In the genomic region with DNA sequence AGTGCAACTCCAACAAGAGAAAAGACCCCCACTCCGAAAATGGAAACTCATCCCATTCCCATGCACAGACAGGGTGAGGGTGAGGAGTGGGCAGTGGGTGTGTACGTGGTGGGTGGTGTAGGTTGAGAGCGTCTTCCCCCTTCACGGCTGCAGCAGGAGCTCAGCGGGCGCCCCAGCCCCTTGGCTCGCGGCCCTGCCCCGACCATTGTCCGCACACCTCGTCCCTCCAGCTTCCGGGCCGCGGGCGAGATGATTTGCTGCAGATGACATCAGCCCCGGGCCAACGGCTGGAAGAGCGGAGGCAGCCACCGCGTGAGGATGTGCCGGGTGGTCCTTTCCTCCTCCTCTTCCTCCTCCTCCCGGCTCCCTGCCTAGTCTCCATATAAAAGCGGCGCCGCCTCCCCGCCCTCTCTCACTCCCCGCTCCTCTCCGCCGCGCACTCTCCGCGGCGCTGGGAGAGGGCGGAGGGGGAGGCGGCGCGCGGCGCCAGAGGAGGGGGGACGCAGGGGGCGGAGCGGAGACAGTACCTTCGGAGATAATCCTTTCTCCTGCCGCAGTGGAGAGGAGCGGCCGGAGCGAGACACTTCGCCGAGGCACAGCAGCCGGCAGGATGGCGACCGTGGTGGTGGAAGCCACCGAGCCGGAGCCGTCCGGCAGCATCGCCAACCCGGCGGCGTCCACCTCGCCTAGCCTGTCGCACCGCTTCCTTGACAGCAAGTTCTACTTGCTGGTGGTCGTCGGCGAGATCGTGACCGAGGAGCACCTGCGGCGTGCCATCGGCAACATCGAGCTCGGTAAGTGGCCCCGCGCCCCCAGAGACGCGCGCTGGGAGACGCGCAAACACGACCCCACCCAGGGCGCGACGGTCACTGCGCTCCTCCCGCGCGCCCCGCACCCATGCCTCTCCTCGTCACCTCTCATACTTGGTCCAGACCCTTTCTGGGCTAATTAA, we compare ENCODE assay signal across 8 cellular contexts. TPM values are rescaled to one million over a fixed set of nuclear protein-coding genes. Genes with fewer than 3 reads are reported as not detected.
DNase-seq lines count a peak whose midpoint lies in the region; ATAC-seq and TF ChIP-seq lines count a peak whose summit lies in the region.

A gene (plus strand): TSS at position 554 of the 952 bp plus-strand sequence. CDS start 57 bp downstream, at position 611.

- TF ChIP-seq CTCF in natural killer cell (IDR thresholded peaks at IDR 0.05) (no peak), CD14-positive monocyte (IDR thresholded peaks at IDR 0.05) (no peak)

- peak within 1 kb of the TSS; percentile 44 for H3K4me3 Mint-ChIP-seq in activated T-cell treated with anti-CD3 and anti-CD28 coated beads, Interleukin-2, amount 50 U/mL, for 24 hours
- peak within 1 kb of the TSS; percentile 60 for H3K4me3 Mint-ChIP-seq in activated T-helper 1 cell treated with anti-CD3 and anti-CD28 coated beads, Interleukin-12 subunit alpha, Interleukin-12 subunit beta, Interleukin-2, Interleukin-4 antibody, amounts not matched to agents 30 ng/mL and 10 ng/mL and 1 ng/mL, durations not matched to agents 14 hours and 24 hours and 36 hours
- H3K4me3 Mint-ChIP-seq in natural killer cell (peak within 1 kb of the TSS; percentile 21), CD14-positive monocyte (peak within 1 kb of the TSS in 1 of 2 donors; percentile 82)

- H3K36me3 Mint-ChIP-seq in activated T-cell treated with anti-CD3 and anti-CD28 coated beads, Interleukin-2, amount 50 U/mL, for 24 hours (ENCODE audit: low read depth) = no peaks in the 10 kb centered on the region
- no peaks in the 10 kb centered on the region for H3K36me3 Mint-ChIP-seq in activated T-helper 1 cell treated with anti-CD3 and anti-CD28 coated beads, Interleukin-12 subunit alpha, Interleukin-12 subunit beta, Interleukin-2, Interleukin-4 antibody, amounts not matched to agents 30 ng/mL and 10 ng/mL and 1 ng/mL, durations not matched to agents 14 hours and 24 hours and 36 hours (ENCODE audit: low read depth)
- H3K36me3 Mint-ChIP-seq in natural killer cell = no peaks in the 10 kb centered on the region
- H3K36me3 Mint-ChIP-seq in CD14-positive monocyte = peaks cover 0 to 7% of the 10 kb centered on the region in 2 donors

- H3K4me1 Mint-ChIP-seq in activated T-cell treated with anti-CD3 and anti-CD28 coated beads, Interleukin-2, amount 50 U/mL, for 24 hours (ENCODE audit: low read depth) = peaks cover 17% of the 10 kb centered on the region
- H3K4me1 Mint-ChIP-seq in activated T-helper 1 cell treated with anti-CD3 and anti-CD28 coated beads, Interleukin-12 subunit alpha, Interleukin-12 subunit beta, Interleukin-2, Interleukin-4 antibody, amounts not matched to agents 30 ng/mL and 10 ng/mL and 1 ng/mL, durations not matched to agents 14 hours and 24 hours and 36 hours (ENCODE audit: low read depth) = peaks cover 5% of the 10 kb centered on the region
- H3K4me1 Mint-ChIP-seq in natural killer cell (peaks cover 0 to 11% of the 10 kb centered on the region in 2 donors), CD14-positive monocyte (peaks cover 8% of the 10 kb centered on the region)

- DNase-seq in activated T-cell treated with anti-CD3 and anti-CD28 coated beads, Interleukin-2, amount 50 U/mL, for 24 hours = no peak
- DNase-seq in activated T-cell treated with anti-CD3 and anti-CD28 coated beads for 4 hours = no peak
- peak; percentile 34 for DNase-seq in NCI-H187 treated with DMSO at 0.1 percent for 48 hours (lab: John Stamatoyannopoulos, UW)
- no peak for DNase-seq in activated T-helper 1 cell treated with anti-CD3 and anti-CD28 coated beads, Interleukin-12 subunit alpha, Interleukin-12 subunit beta, Interleukin-2, Interleukin-4 antibody, amounts not matched to agents 30 ng/mL and 10 ng/mL and 1 ng/mL, durations not matched to agents 14 hours and 24 hours and 36 hours (ENCODE audit: low spot score)
- peak; percentile 6 for DNase-seq in germinal center (ENCODE audit: low spot score)
- DNase-seq in natural killer cell = no peak
- DNase-seq in CD14-positive monocyte (ENCODE audit: low spot score) = no peak

- ATAC-seq in natural killer cell (no peak), HG02981 (IDR thresholded peaks at IDR 0.05; ENCODE audit: unreplicated experiment) (no peak)

- peaks cover 71% of the 10 kb centered on the region for H3K27me3 Mint-ChIP-seq in activated T-cell treated with anti-CD3 and anti-CD28 coated beads, Interleukin-2, amount 50 U/mL, for 24 hours
- peaks cover 42% of the 10 kb centered on the region for H3K27me3 Mint-ChIP-seq in activated T-helper 1 cell treated with anti-CD3 and anti-CD28 coated beads, Interleukin-12 subunit alpha, Interleukin-12 subunit beta, Interleukin-2, Interleukin-4 antibody, amounts not matched to agents 30 ng/mL and 10 ng/mL and 1 ng/mL, durations not matched to agents 14 hours and 24 hours and 36 hours (ENCODE audit: insufficient read depth)
- H3K27me3 Mint-ChIP-seq in natural killer cell (ENCODE audit: low read depth in 2 of 2) = peaks cover 43 to 58% of the 10 kb centered on the region in 2 donors
- H3K27me3 Mint-ChIP-seq in CD14-positive monocyte (ENCODE audit: low read depth in 3 of 3) = peaks cover 56 to 72% (median 61%) of the 10 kb centered on the region in 3 donors

- H3K27ac Mint-ChIP-seq in activated T-cell treated with anti-CD3 and anti-CD28 coated beads, Interleukin-2, amount 50 U/mL, for 24 hours = no peak within 1 kb of the TSS
- no peak within 1 kb of the TSS for H3K27ac Mint-ChIP-seq in activated T-helper 1 cell treated with anti-CD3 and anti-CD28 coated beads, Interleukin-12 subunit alpha, Interleukin-12 subunit beta, Interleukin-2, Interleukin-4 antibody, amounts not matched to agents 30 ng/mL and 10 ng/mL and 1 ng/mL, durations not matched to agents 14 hours and 24 hours and 36 hours
- H3K27ac Mint-ChIP-seq in natural killer cell = no peak within 1 kb of the TSS
- H3K27ac Mint-ChIP-seq in CD14-positive monocyte = no peak within 1 kb of the TSS

- H3K9me3 Mint-ChIP-seq in activated T-cell treated with anti-CD3 and anti-CD28 coated beads, Interleukin-2, amount 50 U/mL, for 24 hours = no peaks in the 10 kb centered on the region
- H3K9me3 Mint-ChIP-seq in activated T-helper 1 cell treated with anti-CD3 and anti-CD28 coated beads, Interleukin-12 subunit alpha, Interleukin-12 subunit beta, Interleukin-2, Interleukin-4 antibody, amounts not matched to agents 30 ng/mL and 10 ng/mL and 1 ng/mL, durations not matched to agents 14 hours and 24 hours and 36 hours = no peaks in the 10 kb centered on the region
- H3K9me3 Mint-ChIP-seq in natural killer cell = no peaks in the 10 kb centered on the region
- peaks cover 0 to 11% (median 6%) of the 10 kb centered on the region in 7 donors for H3K9me3 Mint-ChIP-seq in CD14-positive monocyte

- intact Hi-C loops in activated T-helper 1 cell treated with anti-CD3 and anti-CD28 coated beads, Interleukin-12 subunit alpha, Interleukin-12 subunit beta, Interleukin-2, Interleukin-4 antibody, amounts not matched to agents 30 ng/mL and 10 ng/mL and 1 ng/mL, durations not matched to agents 14 hours and 24 hours and 36 hours (cut with micrococcal nuclease) = no loop called here
- intact Hi-C loops in natural killer cell (cut with micrococcal nuclease) = no loop called here
- intact Hi-C loops in CD14-positive monocyte (cut with micrococcal nuclease) = no loop called here

RNA-seq across cellular contexts. Expression of the gene that starts here (rescaled TPM):
- total RNA-seq in activated T-helper 1 cell treated with anti-CD3 and anti-CD28 coated beads, Interleukin-12 subunit alpha, Interleukin-12 subunit beta, Interleukin-2, Interleukin-4 antibody, amounts not matched to agents 30 ng/mL and 10 ng/mL and 1 ng/mL, durations not matched to agents 14 hours and 24 hours and 36 hours = not detected in 2 replicates
- total RNA-seq in natural killer cell = under 1 TPM in 2 of 3 donors, not detected in 1; 0.07 to 0.31 TPM
- polyA plus RNA-seq in CD14-positive monocyte = under 1 TPM in 1 of 2 donors, not detected in 1; 0.02 TPM

Comparison
In these comparisons a context has a peak if more than half of its experiments do, and no peak if none do; other contexts are left out.
1. DNase-seq: peak in NCI-H187 treated with DMSO at 0.1 percent for 48 hours (single experiment) and germinal center (single experiment); none in activated T-cell treated with anti-CD3 and anti-CD28 coated beads, Interleukin-2, amount 50 U/mL, for 24 hours (single experiment), activated T-cell treated with anti-CD3 and anti-CD28 coated beads for 4 hours (single experiment), activated T-helper 1 cell treated with anti-CD3 and anti-CD28 coated beads, Interleukin-12 subunit alpha, Interleukin-12 subunit beta, Interleukin-2, Interleukin-4 antibody, amounts not matched to agents 30 ng/mL and 10 ng/mL and 1 ng/mL, durations not matched to agents 14 hours and 24 hours and 36 hours (single experiment), natural killer cell (single experiment) and CD14-positive monocyte (single experiment).